Comparison of ENCODE assay signal across 11 cellular contexts in genomic region chr14:73290279-73290678, GRCh38. TPM values are rescaled to one million over a fixed set of nuclear protein-coding genes. Genes with fewer than 3 reads are reported as not detected.
DNase-seq lines count a peak whose midpoint lies in the region; ATAC-seq and TF ChIP-seq lines count a peak whose summit lies in the region.
"Had no signal": no experiment of that assay in that cellular context is flagged by ENCODE, and none has a peak within 500 bp of the region (broad histone marks: within the 10 kb centered on the region; RNA-seq: fewer than 3 reads in every experiment).

No MANE protein-coding gene starts in this region.

- H4K20me1 ChIP-seq in IMR-90 (ENCODE audit: insufficient read depth, low read length) = peaks cover 17% of the 10 kb centered on the region; the same call in 1 of the 2 replicates

- H2BK20ac ChIP-seq in IMR-90 (ENCODE audit: low read depth, low read length) = no peak overlapping the region

- peaks cover 15% of the 10 kb centered on the region for H3K36me3 ChIP-seq in IMR-90 (ENCODE audit: control insufficient read depth, insufficient read depth, low read length)

- no peak overlapping the region for H3K4ac ChIP-seq in IMR-90 (ENCODE audit: low read depth, low read length)

- no peak overlapping the region for H4K91ac ChIP-seq in IMR-90 (ENCODE audit: insufficient read depth, low read depth, low read length)

- H3K9me3 ChIP-seq in IMR-90 (ENCODE audit: control insufficient read depth, insufficient read depth, low read length) = no peaks in the 10 kb centered on the region

- peaks cover 4% of the 10 kb centered on the region for H3K9me1 ChIP-seq in IMR-90 (ENCODE audit: insufficient read depth, low read length)

- H2AFZ ChIP-seq in IMR-90 (replicated peaks; ENCODE audit: low read length, poor library complexity) = no peak overlapping the region

- no TSS peak for BruUV-seq in IMR-90 (replicated peaks; lab: Mats Ljungman, UMichigan)

- H3K9ac ChIP-seq in IMR-90 (ENCODE audit: low read depth, low read length) = no peak overlapping the region

- no peak overlapping the region for H3K56ac ChIP-seq in IMR-90 (ENCODE audit: extremely low read depth, insufficient read depth, low read length)

- no peak overlapping the region for H4K8ac ChIP-seq in IMR-90 (ENCODE audit: low read depth in 2 of 2, low read length in 2 of 2)

- H3K27me3 Mint-ChIP-seq in natural killer cell treated with Interleukin-12 subunit alpha and Interleukin-12 subunit beta and Interleukin-15 and Interleukin-18, amount 100 ng/mL, for 72 hours = no peaks in the 10 kb centered on the region
- no peaks in the 10 kb centered on the region for H3K27me3 Mint-ChIP-seq in natural killer cell (ENCODE audit: low read depth in 2 of 2)

- H3K36me3 Mint-ChIP-seq in natural killer cell treated with Interleukin-12 subunit alpha and Interleukin-12 subunit beta and Interleukin-15 and Interleukin-18, amount 100 ng/mL, for 72 hours = peaks cover 6% of the 10 kb centered on the region
- no peaks in the 10 kb centered on the region for H3K36me3 Mint-ChIP-seq in natural killer cell

- no peaks in the 10 kb centered on the region for H3K9me3 Mint-ChIP-seq in natural killer cell treated with Interleukin-12 subunit alpha and Interleukin-12 subunit beta and Interleukin-15 and Interleukin-18, amount 100 ng/mL, for 72 hours
- H3K9me3 Mint-ChIP-seq in natural killer cell = no peaks in the 10 kb centered on the region

- WGBS in IMR-90 (ENCODE audit: extremely low coverage in 2 of 2, insufficient read length in 1 of 2), 2 experiments = no CpG with 5 or more reads among the region's 4 CpGs

- POLR2A ChIA-PET in IMR-90 (lab: Charles Lee; ENCODE audit: unreplicated experiment) = interaction anchor here (0.6 kb wide), 1 partner anchor 112 kb away, joined by 3 read pairs; no protein-coding TSS in a partner anchor

- dilution Hi-C loops in IMR-90 (cut with HindIII; ENCODE audit: low sequenced_read_pairs, unreplicated experiment) = loop anchor here (25.0 kb wide), 1 partner anchor 172 kb away; the partner anchor contains the start of gene NUMB

- no peak overlapping the region for H2AK9ac ChIP-seq in IMR-90 (replicated peaks; ENCODE audit: low read depth, low read length, poor library complexity)

- H2BK5ac ChIP-seq in IMR-90 (ENCODE audit: low read depth, low read length, poor library complexity, severe bottlenecking) = no peak overlapping the region

- no peak for DNase-seq in natural killer cell treated with Interleukin-12 subunit alpha and Interleukin-12 subunit beta and Interleukin-15 and Interleukin-18, amount 100 ng/mL, for 72 hours (ENCODE audit: low spot score)
- DNase-seq in natural killer cell = no peak
- DNase-seq in IMR-90 = peak; percentile 37
- no peak for DNase-seq in GOT3 (lab: John Stamatoyannopoulos, UW)
- DNase-seq in nucleus accumbens (lab: John Stamatoyannopoulos, UW) = no peak
- no peak for DNase-seq in NCI-H1436 treated with DMSO at 0.1 percent for 48 hours (lab: John Stamatoyannopoulos, UW)
- DNase-seq in stimulated activated CD4-positive, alpha-beta T cell treated with anti-CD3 and anti-CD28 coated beads, Interleukin-1b, Interleukin-23, amount 100 ng/mL, for 48 hours = no peak
- DNase-seq: activated effector memory CD4-positive, alpha-beta T cell treated with anti-CD3 and anti-CD28 coated beads, Interleukin-2, amount 50 U/mL, for 16 hours; hippocampal formation; MM.1S had no signal

- H2AK5ac ChIP-seq in IMR-90 (ENCODE audit: low read depth, low read length) = no peak overlapping the region

- H3K4me3 Mint-ChIP-seq in natural killer cell treated with Interleukin-12 subunit alpha and Interleukin-12 subunit beta and Interleukin-15 and Interleukin-18, amount 100 ng/mL, for 72 hours = peak overlapping the region; percentile 27
- H3K4me3 Mint-ChIP-seq in natural killer cell = no peak overlapping the region

- no peak for TF ChIP-seq POLR2A in IMR-90 (IDR thresholded peaks at IDR 0.05; ENCODE audit: low read depth, low read length)

- TF ChIP-seq RAD21 in IMR-90 (IDR thresholded peaks at IDR 0.05; ENCODE audit: low read length) = no peak

- CTCF ChIA-PET in IMR-90 (lab: Yijun Ruan, JAX) = no interaction called here

- H3K4me3 ChIP-seq in IMR-90 (ENCODE audit: insufficient read depth, low read depth, low read length) = no peak overlapping the region

- no peak overlapping the region for H3K27ac Mint-ChIP-seq in natural killer cell treated with Interleukin-12 subunit alpha and Interleukin-12 subunit beta and Interleukin-15 and Interleukin-18, amount 100 ng/mL, for 72 hours
- H3K27ac Mint-ChIP-seq in natural killer cell = no peak overlapping the region

- H3K4me2 ChIP-seq in IMR-90 (ENCODE audit: low read depth, low read length) = no peak overlapping the region

- no peak overlapping the region for H2BK120ac ChIP-seq in IMR-90 (ENCODE audit: low read depth, low read length)

- no peak overlapping the region for H3K18ac ChIP-seq in IMR-90 (ENCODE audit: low read depth, low read length)

- peaks cover 7 to 48% of the 10 kb centered on the region in 2 experiments for H3K79me1 ChIP-seq in IMR-90 (ENCODE audit: low read depth in 1 of 2, low read length in 2 of 2)

- H3K14ac ChIP-seq in IMR-90 (replicated peaks; ENCODE audit: low read depth, low read length) = no peak overlapping the region

- no peak overlapping the region for H3K23ac ChIP-seq in IMR-90 (ENCODE audit: low read depth, low read length)

- H2BK15ac ChIP-seq in IMR-90 (ENCODE audit: low read depth, low read length) = no peak overlapping the region

- no peak overlapping the region for H4K5ac ChIP-seq in IMR-90 (ENCODE audit: low read depth, low read length)

- no peaks in the 10 kb centered on the region for H3K4me1 ChIP-seq in IMR-90 (ENCODE audit: control insufficient read depth, insufficient read depth, low read length)

- peaks cover 11 to 27% of the 10 kb centered on the region in 2 donors for H3K4me1 Mint-ChIP-seq in natural killer cell treated with Interleukin-12 subunit alpha and Interleukin-12 subunit beta and Interleukin-15 and Interleukin-18, amount 100 ng/mL, for 72 hours (ENCODE audit: low read depth in 2 of 2)
- no peaks in the 10 kb centered on the region for H3K4me1 Mint-ChIP-seq in natural killer cell

- intact Hi-C loops in natural killer cell (cut with micrococcal nuclease) (no loop called here), IMR-90 (cut with micrococcal nuclease) (loop anchor here (10.0 kb wide), 1 partner anchor 345 kb away; no protein-coding TSS in a partner anchor)

- no peak overlapping the region for H3K27ac ChIP-seq in IMR-90 (ENCODE audit: insufficient read depth, low read length)

- H3K27me3 ChIP-seq in IMR-90 (ENCODE audit: control insufficient read depth, insufficient read depth, low read length) = no peaks in the 10 kb centered on the region

- in situ Hi-C loops in IMR-90 (cut with MboI; ENCODE audit: low sequenced_read_pairs) = no loop called here

- TF ChIP-seq CTCF in natural killer cell (IDR thresholded peaks at IDR 0.05) (no peak), IMR-90 (conservative IDR thresholded peaks at IDR 0.05; ENCODE audit: low read depth, low read length) (no peak)

- ATAC-seq in natural killer cell treated with Interleukin-12 subunit alpha and Interleukin-12 subunit beta and Interleukin-15 and Interleukin-18, amount 100 ng/mL, for 72 hours = peak; percentile 74 to 83
- no peak for ATAC-seq in natural killer cell
- ATAC-seq in HG02642 (IDR thresholded peaks at IDR 0.05; ENCODE audit: poor library complexity, unreplicated experiment) = peak; percentile 78
- ATAC-seq in IMR-90 (ENCODE audit: low read depth) = peak; percentile 65

TF ChIP-seq in IMR-90, 13 proteins besides CTCF, POLR2A, EP300 and RAD21:
- TF ChIP-seq SMC3 (IDR thresholded peaks at IDR 0.05; ENCODE audit: low read depth, low read length) (no peak), CEBPB (IDR thresholded peaks at IDR 0.05; ENCODE audit: low read depth, low read length) (no peak), BHLHE40 (IDR thresholded peaks at IDR 0.05; ENCODE audit: low read depth, low read length) (no peak), MXI1 (IDR thresholded peaks at IDR 0.05; ENCODE audit: borderline replicate concordance, low read depth, low read length) (no peak), MAFK (IDR thresholded peaks at IDR 0.05; ENCODE audit: low read depth, low read length) (no peak), MAZ (IDR thresholded peaks at IDR 0.05; ENCODE audit: borderline replicate concordance, low read depth, low read length) (no peak), RCOR1 (IDR thresholded peaks at IDR 0.05; ENCODE audit: insufficient replicate concordance, low read length) (no peak), RFX5 (IDR thresholded peaks at IDR 0.05; ENCODE audit: low read depth, low read length) (no peak), ELK1 (IDR thresholded peaks at IDR 0.05; ENCODE audit: borderline replicate concordance, low read depth, low read length) (no peak), NFE2L2 (IDR thresholded peaks at IDR 0.05; ENCODE audit: low read depth, low read length) (no peak), USF2 (IDR thresholded peaks at IDR 0.05; ENCODE audit: low read depth, low read length) (no peak)

RNA-seq across cellular contexts. Expression of gene PAPLN, which starts 53.0 kb away (rescaled TPM):
- total RNA-seq in natural killer cell treated with Interleukin-12 subunit alpha and Interleukin-12 subunit beta and Interleukin-15 and Interleukin-18, amount 100 ng/mL, for 72 hours = under 1 TPM; 0.17 to 0.47 TPM
- total RNA-seq in natural killer cell = under 1 TPM; 0.24 to 0.70 (median 0.34) TPM
- 0.28 and 0.36 TPM in 2 replicates for total RNA-seq in IMR-90 (2012; rRNA removed)
- 0.83 and 1.2 TPM in 2 replicates for polyA plus RNA-seq in IMR-90 (2012; rRNA removed)
- polyA plus RNA-seq in IMR-90 (2012; cell fraction: cytosol; rRNA removed) = 0.34 and 0.79 TPM in 2 replicates
- polyA plus RNA-seq in IMR-90 (2012; cell fraction: nucleus; rRNA removed; ENCODE audit: low replicate concordance) = 10.9 and 11.7 TPM in 2 replicates

Comparison
In these comparisons a context has a peak if more than half of its experiments do, and no peak if none do; other contexts are left out.
1. ATAC-seq: peak in natural killer cell treated with Interleukin-12 subunit alpha and Interleukin-12 subunit beta and Interleukin-15 and Interleukin-18, amount 100 ng/mL, for 72 hours (2 of 2), HG02642 (single experiment) and IMR-90 (single experiment); none in natural killer cell (0 of 3).